8 cellular contexts compared by ENCODE assay signal in genomic region chr1:9561429-9561828, GRCh38. TPM values are rescaled to one million over a fixed set of nuclear protein-coding genes. Genes with fewer than 3 reads are reported as not detected.
DNase-seq lines count a peak whose midpoint lies in the region; ATAC-seq and TF ChIP-seq lines count a peak whose summit lies in the region.

No MANE protein-coding gene starts in this region.

- H3K36me3 ChIP-seq in OCI-LY7 (ENCODE audit: insufficient read depth, low read length) (peaks cover 77% of the 10 kb centered on the region), esophagus muscularis mucosa (peaks cover 0 to 21% (median 2%) of the 10 kb centered on the region in 4 donors), neural progenitor cell (peaks cover 4% of the 10 kb centered on the region)

- peaks cover 16% of the 10 kb centered on the region for H3K36me3 Mint-ChIP-seq in neural progenitor cell

- H3K4me3 Mint-ChIP-seq in neural progenitor cell: no peak overlapping the region

- H2AFZ ChIP-seq in OCI-LY7 (ENCODE audit: low read length) (no peak overlapping the region), neural progenitor cell (replicated peaks) (no peak overlapping the region)

- H3K79me2 ChIP-seq in OCI-LY7 (ENCODE audit: insufficient read depth, low read depth, low read length) (peaks cover 40% of the 10 kb centered on the region; the same call in 1 of the 2 replicates), neural progenitor cell (ENCODE audit: low read depth) (peaks cover 8% of the 10 kb centered on the region)

- peaks cover 22% of the 10 kb centered on the region for H3K4me1 Mint-ChIP-seq in neural progenitor cell

- ATAC-seq in Right ventricle myocardium inferior (peak; percentile 73), HG03439 (IDR thresholded peaks at IDR 0.05; ENCODE audit: unreplicated experiment) (no peak), HG03280 (IDR thresholded peaks at IDR 0.05; ENCODE audit: unreplicated experiment) (no peak)

- WGBS in esophagus muscularis mucosa: 3% methylated on average over 3 of the region's 3 CpGs

- no peak for TF ChIP-seq POLR2A in esophagus muscularis mucosa (IDR thresholded peaks at IDR 0.05; ENCODE audit: low read depth)

- H3K9ac ChIP-seq in neural progenitor cell: no peak overlapping the region

- no peaks in the 10 kb centered on the region for H3K27me3 ChIP-seq in esophagus muscularis mucosa
- H3K27me3 ChIP-seq in neural progenitor cell: no peaks in the 10 kb centered on the region

- H3K4me2 ChIP-seq in OCI-LY7 (ENCODE audit: low read length) (no peak overlapping the region), neural progenitor cell (no peak overlapping the region)

- peaks cover 11% of the 10 kb centered on the region; the same call in 1 of the 2 replicates for H3K9me3 ChIP-seq in OCI-LY7 (ENCODE audit: low read length)
- no peaks in the 10 kb centered on the region for H3K9me3 ChIP-seq in esophagus muscularis mucosa
- no peaks in the 10 kb centered on the region for H3K9me3 ChIP-seq in neural progenitor cell (ENCODE audit: low read depth)

- no peak overlapping the region for H3K4me3 ChIP-seq in OCI-LY7 (ENCODE audit: low read depth, low read length, poor library complexity, severe bottlenecking)
- H3K4me3 ChIP-seq in esophagus muscularis mucosa: no peak overlapping the region
- H3K4me3 ChIP-seq in neural progenitor cell: no peak overlapping the region

- intact Hi-C loops in Right ventricle myocardium inferior (cut with DNase I) (no loop called here), cardiac septum (cut with DNase I) (no loop called here), OCI-LY7 (cut with micrococcal nuclease; ENCODE audit: unreplicated experiment) (loop anchor here (2.0 kb wide), 1 partner anchor 23 kb away; the partner anchor contains the start of gene SLC25A33), esophagus muscularis mucosa (cut with DNase I) (no loop called here)

- CTCF ChIA-PET in OCI-LY7 (lab: Charles Lee; ENCODE audit: unreplicated experiment): interaction anchor here (0.6 kb wide), 1 partner anchor 389 kb away, joined by 3 read pairs; no protein-coding TSS in a partner anchor

- H3K27ac ChIP-seq in OCI-LY7 (ENCODE audit: low read depth, low read length, poor library complexity, severe bottlenecking) (no peak overlapping the region), esophagus muscularis mucosa (replicated peaks in 1 of 4) (peak overlapping the region; percentile 55 to 82 (median 77)), neural progenitor cell (peak overlapping the region; percentile 20)

- DNase-seq in Right ventricle myocardium inferior (ENCODE audit: missing footprints) (no peak), cardiac septum (ENCODE audit: low spot score) (no peak), OCI-LY7 (ENCODE audit: low spot score) (peak; percentile 24), esophagus muscularis mucosa (ENCODE audit: extremely low spot score) (no peak), neural progenitor cell (ENCODE audit: low spot score) (no peak), SHP77 (lab: John Stamatoyannopoulos, UW) (no peak)

- H3F3A ChIP-seq in neural progenitor cell (ENCODE audit: low read depth): no peaks in the 10 kb centered on the region

- H4K20me1 ChIP-seq in OCI-LY7 (ENCODE audit: insufficient read depth, low read length) (no peaks in the 10 kb centered on the region), neural progenitor cell (ENCODE audit: low read depth) (peaks cover 29% of the 10 kb centered on the region)

- TF ChIP-seq CTCF in OCI-LY7 (conservative IDR thresholded peaks at IDR 0.05; ENCODE audit: low read length) (no peak), esophagus muscularis mucosa (IDR thresholded peaks at IDR 0.05) (no peak), neural progenitor cell (IDR thresholded peaks at IDR 0.05) (no peak)

- BruUV-seq in OCI-LY7 (replicated peaks; lab: Mats Ljungman, UMichigan): TSS peak; percentile 43

- POLR2A ChIA-PET in OCI-LY7 (lab: Charles Lee): interaction anchor here (0.6 to 0.7 kb wide), 3 partner anchors 11 to 801 kb away, joined by 3 to 4 read pairs (median 4); no protein-coding TSS in a partner anchor

- peaks cover 6% of the 10 kb centered on the region for H3K9me3 Mint-ChIP-seq in neural progenitor cell

- H3K9me2 ChIP-seq in OCI-LY7 (ENCODE audit: insufficient read depth, low read length): no peaks in the 10 kb centered on the region

- H3K27ac Mint-ChIP-seq in neural progenitor cell: peak overlapping the region; percentile 50

- H3K27me3 Mint-ChIP-seq in neural progenitor cell (ENCODE audit: insufficient read depth, low read depth): peaks cover 5% of the 10 kb centered on the region

- TF ChIP-seq EP300 in esophagus muscularis mucosa (IDR thresholded peaks at IDR 0.05): no peak

- H3K4me1 ChIP-seq in OCI-LY7 (ENCODE audit: insufficient read depth, low read length, poor library complexity, severe bottlenecking) (peaks cover 52% of the 10 kb centered on the region), esophagus muscularis mucosa (peaks cover 35 to 56% (median 47%) of the 10 kb centered on the region in 4 donors), neural progenitor cell (no peaks in the 10 kb centered on the region)

RNA-seq across cellular contexts. Expression of gene SLC25A33, which starts 22.2 kb away (rescaled TPM):
- total RNA-seq in Right ventricle myocardium inferior (5.7 TPM), cardiac septum (4.0 TPM), OCI-LY7 (2022) (14.1 and 16.5 TPM in 2 replicates), esophagus muscularis mucosa (10 to 100 TPM in 1 of 4 donors, 1 to 10 TPM in 3; 5.1 to 15.6 (median 8.9) TPM), neural progenitor cell (ENCODE audit: low replicate concordance) (19.0 and 20.8 TPM in 2 replicates)
- total RNA-seq in OCI-LY7 (2014; rRNA removed; shearing (Covaris generic)): 14.4 and 15.1 TPM in 2 replicates

RNA-seq across cellular contexts. Expression of gene TMEM201, which starts 27.3 kb away (rescaled TPM):
- total RNA-seq in Right ventricle myocardium inferior: 17.4 TPM
- 19.0 TPM for total RNA-seq in cardiac septum
- total RNA-seq in OCI-LY7 (2014; rRNA removed; shearing (Covaris generic)): 5.3 and 7.5 TPM in 2 replicates
- 21.9 and 23.6 TPM in 2 replicates for total RNA-seq in OCI-LY7 (2022)
- total RNA-seq in esophagus muscularis mucosa: 10 to 100 TPM in 1 of 4 donors, 1 to 10 TPM in 3; 6.8 to 10.5 (median 8.2) TPM
- 1.9 and 7.3 TPM in 2 replicates for total RNA-seq in neural progenitor cell (ENCODE audit: low replicate concordance)
